Comparison of ENCODE assay signal across 8 cellular contexts in the genomic region with DNA sequence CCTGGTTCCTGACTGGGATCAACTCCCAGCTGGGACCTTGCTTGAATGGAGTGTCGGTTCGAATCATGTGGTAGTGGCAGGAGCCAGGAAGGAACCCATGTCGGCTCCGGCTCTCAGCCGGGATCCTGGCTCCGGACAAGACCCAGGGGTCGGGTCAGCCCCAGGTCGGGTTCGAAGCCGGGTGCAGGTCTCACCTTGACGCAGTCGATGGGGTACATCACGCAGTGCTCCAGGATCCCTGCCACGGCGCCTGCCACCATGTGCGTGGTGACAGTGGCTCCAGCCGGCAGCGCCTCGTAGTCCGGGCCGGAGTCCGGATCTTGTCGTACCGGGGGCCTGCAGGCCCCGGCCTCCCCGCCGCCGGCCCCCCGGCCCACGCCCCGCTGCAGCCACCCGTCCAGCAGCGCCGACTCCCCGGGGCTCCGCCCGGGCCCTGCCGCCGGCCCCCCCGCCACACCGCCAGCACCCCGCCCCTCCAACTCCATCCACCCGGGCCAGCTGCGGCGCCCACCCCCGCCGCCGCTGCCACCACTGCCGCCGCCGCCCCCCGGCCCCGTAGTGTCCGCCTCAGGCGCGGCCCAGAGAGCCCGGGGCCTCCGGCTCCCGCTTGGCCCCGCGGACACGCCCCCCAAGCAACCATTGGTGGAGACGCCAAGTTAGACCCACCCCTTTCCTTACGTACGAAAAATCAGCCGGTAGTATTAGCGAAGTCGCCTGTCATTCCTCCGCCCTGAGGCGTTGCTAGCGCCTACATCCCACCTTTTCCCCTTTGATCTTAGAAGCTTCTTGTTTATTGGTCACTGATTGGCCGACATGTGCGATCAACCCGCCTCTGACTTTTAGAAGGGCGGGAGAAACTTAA. TPM values are rescaled to one million over a fixed set of nuclear protein-coding genes. Genes with fewer than 3 reads are reported as not detected.
DNase-seq lines count a peak whose midpoint lies in the region; ATAC-seq and TF ChIP-seq lines count a peak whose summit lies in the region.

A gene with protein sequence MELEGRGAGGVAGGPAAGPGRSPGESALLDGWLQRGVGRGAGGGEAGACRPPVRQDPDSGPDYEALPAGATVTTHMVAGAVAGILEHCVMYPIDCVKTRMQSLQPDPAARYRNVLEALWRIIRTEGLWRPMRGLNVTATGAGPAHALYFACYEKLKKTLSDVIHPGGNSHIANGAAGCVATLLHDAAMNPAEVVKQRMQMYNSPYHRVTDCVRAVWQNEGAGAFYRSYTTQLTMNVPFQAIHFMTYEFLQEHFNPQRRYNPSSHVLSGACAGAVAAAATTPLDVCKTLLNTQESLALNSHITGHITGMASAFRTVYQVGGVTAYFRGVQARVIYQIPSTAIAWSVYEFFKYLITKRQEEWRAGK (minus strand): TSS at position 589 of the 862 bp plus-strand sequence. CDS start 104 bp downstream, at position 485.

- no peak for TF ChIP-seq CTCF in left ventricle myocardium inferior (IDR thresholded peaks at IDR 0.05; ENCODE audit: borderline replicate concordance)

- H3K27me3 ChIP-seq in left ventricle myocardium inferior (ENCODE audit: low read depth): no peaks in the 10 kb centered on the region

- no peaks in the 10 kb centered on the region for H3K9me3 ChIP-seq in left ventricle myocardium inferior (replicated peaks)

- peak within 1 kb of the TSS; percentile 92 for H3K4me3 ChIP-seq in left ventricle myocardium inferior

- no peaks in the 10 kb centered on the region for H3K36me3 ChIP-seq in left ventricle myocardium inferior

- DNase-seq in DMS79 treated with DMSO at 0.1 percent for 48 hours (lab: John Stamatoyannopoulos, UW): peak; percentile 91
- peak; percentile 94 to 99 (median 98) for DNase-seq in NCI-H1417 (lab: John Stamatoyannopoulos, UW)
- peak; percentile 93 for DNase-seq in left ventricle myocardium inferior
- DNase-seq in posterior vena cava (ENCODE audit: low spot score): peak; percentile 98
- DNase-seq in ureter (ENCODE audit: low spot score): peak; percentile 97

- H3K27ac ChIP-seq in angular gyrus (ENCODE audit: low read depth, low read length) (peak within 1 kb of the TSS; percentile 94), left ventricle myocardium inferior (replicated peaks) (peak within 1 kb of the TSS; percentile 99)

- H3K4me1 ChIP-seq in left ventricle myocardium inferior: peaks cover 64% of the 10 kb centered on the region

- ATAC-seq in HG02571 (IDR thresholded peaks at IDR 0.05; ENCODE audit: unreplicated experiment): peak; percentile 77

- intact Hi-C loops in T-helper 1 cell treated with Interleukin-12 subunit alpha and Interleukin-12 subunit beta and Interleukin-4 antibody, amounts not matched to agents 30 ng/mL and 1 ng/mL, for 36 hours (cut with micrococcal nuclease): loop anchor here (1.0 to 5.0 kb wide), 15 partner anchors 39 to 1883 kb away; a partner anchor contains a TSS
- intact Hi-C loops in left ventricle myocardium inferior (cut with micrococcal nuclease) (no loop called here), posterior vena cava (cut with DNase I) (loop anchor here (10.0 kb wide), 2 partner anchors 95 to 185 kb away; a partner anchor contains a TSS)

RNA-seq across cellular contexts. Expression of the gene that starts here (rescaled TPM):
- 53.6 and 53.9 TPM in 2 replicates for total RNA-seq in T-helper 1 cell treated with Interleukin-12 subunit alpha and Interleukin-12 subunit beta and Interleukin-4 antibody, amounts not matched to agents 30 ng/mL and 1 ng/mL, for 36 hours
- total RNA-seq in left ventricle myocardium inferior: 41.2 TPM
- 10 to 100 TPM; 42.2 to 44.3 TPM for total RNA-seq in posterior vena cava
- 54.2 TPM for total RNA-seq in ureter

Comparison
In these comparisons a context has a peak if more than half of its experiments do, and no peak if none do; other contexts are left out.
1. Peak in every context shown above with its lines: DNase-seq, ATAC-seq, H3K4me3 ChIP-seq and H3K27ac ChIP-seq.